Comparison of ENCODE assay signal across 18 cellular contexts in the genomic region with DNA sequence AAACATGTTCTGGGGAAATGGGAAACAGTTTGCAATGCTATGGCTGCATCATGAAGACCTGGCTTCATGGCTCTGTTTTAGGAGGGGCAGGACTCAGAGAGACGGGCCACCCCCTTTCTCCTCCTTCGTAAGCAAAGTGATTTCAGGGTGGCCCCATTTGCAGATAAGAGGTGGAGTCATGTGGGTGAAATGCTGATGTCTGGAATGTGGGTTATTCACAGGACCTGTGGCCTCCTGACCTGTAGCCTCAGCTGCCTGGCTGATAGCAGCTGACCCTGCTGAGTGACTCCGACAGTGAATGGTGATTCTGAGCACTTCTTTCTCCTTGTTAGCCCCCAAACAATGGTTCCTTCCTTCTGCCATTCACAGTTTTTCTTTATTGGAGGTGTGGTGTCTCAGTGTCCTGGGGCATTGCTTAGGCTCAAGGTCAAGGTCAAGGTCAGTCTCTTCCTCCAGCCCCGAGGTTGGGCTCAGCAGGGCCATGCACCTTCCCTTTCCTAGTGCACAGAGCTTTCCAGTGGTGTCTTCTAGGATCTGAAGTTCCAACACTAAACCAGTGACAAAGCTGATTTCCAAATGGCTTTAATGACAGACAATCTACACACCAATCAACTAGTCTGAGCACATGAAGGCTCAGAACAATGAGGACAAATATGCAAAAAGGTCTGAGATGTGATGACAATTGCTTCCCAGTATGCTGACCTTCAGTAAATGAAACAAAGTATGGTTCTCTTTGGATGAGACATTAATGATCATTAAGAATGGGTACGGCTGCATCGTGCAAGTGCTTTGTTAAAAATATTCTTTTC. TPM values are rescaled to one million over a fixed set of nuclear protein-coding genes. Genes with fewer than 3 reads are reported as not detected.
A peak's percentile ranks its signal among the peaks of the same experiment; 100 is the strongest.
DNase-seq lines count a peak whose midpoint lies in the region; ATAC-seq, FAIRE-seq and TF ChIP-seq lines count a peak whose summit lies in the region.
"Had no signal": no experiment of that assay in that cellular context is flagged by ENCODE, and none has a peak within 500 bp of the region (broad histone marks: within the 10 kb centered on the region; RNA-seq: fewer than 3 reads in every experiment).

No MANE protein-coding gene starts in this region.

- H3K9ac ChIP-seq in mammary epithelial cell (ENCODE audit: insufficient read depth, low read length): no peak overlapping the region
- H3K9ac ChIP-seq: neural progenitor cell had no signal

- peak overlapping the region; percentile 72 for H3K27ac ChIP-seq in RWPE1
- peak overlapping the region; percentile 52 for H3K27ac ChIP-seq in mammary epithelial cell (ENCODE audit: insufficient read depth, low read depth, low read length)
- H3K27ac ChIP-seq: gastroesophageal sphincter, neural progenitor cell, right atrium auricular region had no signal

- no peak for DNase-seq in natural killer cell treated with Interleukin-12 subunit alpha and Interleukin-12 subunit beta and Interleukin-15 and Interleukin-18, amount 100 ng/mL, for 72 hours (ENCODE audit: low spot score)
- DNase-seq in natural killer cell: no peak
- DNase-seq in RWPE1 (ENCODE audit: low spot score): no peak
- DNase-seq in mammary epithelial cell: no peak
- no peak for DNase-seq in type B pancreatic cell (ENCODE audit: extremely low spot score, unreplicated experiment)
- DNase-seq in NCI-H2107 (lab: John Stamatoyannopoulos, UW): no peak
- DNase-seq in GM19239 (ENCODE audit: insufficient read length, low spot score): no peak
- DNase-seq: activated CD8-positive, alpha-beta memory T cell treated with anti-CD3 and anti-CD28 coated beads for 24 hours; NCI-H1417 treated with DMSO at 0.1 percent for 48 hours; NCI-H2227 treated with DMSO at 0.1 percent for 48 hours; SHP77 treated with DMSO at 0.1 percent for 48 hours; stimulated activated CD4-positive, alpha-beta T cell treated with anti-CD3 and anti-CD28 coated beads, Interleukin-2, amount 100 ng/mL, for 24 hours had no signal

- in situ Hi-C loops in mammary epithelial cell (cut with MboI; ENCODE audit: low sequenced_read_pairs in 2 of 2): no loop called here

- no peak for FAIRE-seq in GM19239 (lab: Jason Lieb, UNC)
- FAIRE-seq: endometrium had no signal

- peaks cover 3 to 18% of the 10 kb centered on the region in 2 donors for H3K4me1 Mint-ChIP-seq in natural killer cell treated with Interleukin-12 subunit alpha and Interleukin-12 subunit beta and Interleukin-15 and Interleukin-18, amount 100 ng/mL, for 72 hours (ENCODE audit: low read depth in 2 of 2)
- H3K4me1 Mint-ChIP-seq in natural killer cell (no peaks in the 10 kb centered on the region), type B pancreatic cell (ENCODE audit: unreplicated experiment) (no peaks in the 10 kb centered on the region)
- H3K4me1 Mint-ChIP-seq: central memory CD8-positive, alpha-beta T cell had no signal

- peaks cover 11 to 24% of the 10 kb centered on the region in 2 donors for H3K27me3 Mint-ChIP-seq in natural killer cell treated with Interleukin-12 subunit alpha and Interleukin-12 subunit beta and Interleukin-15 and Interleukin-18, amount 100 ng/mL, for 72 hours
- H3K27me3 Mint-ChIP-seq in natural killer cell (ENCODE audit: low read depth in 2 of 2) (peaks cover 16 to 45% of the 10 kb centered on the region in 2 donors), type B pancreatic cell (peaks cover 9% of the 10 kb centered on the region)

- H4K20me1 ChIP-seq in mammary epithelial cell (ENCODE audit: insufficient read depth, low read length): no peaks in the 10 kb centered on the region

- WGBS in mammary epithelial cell (ENCODE audit: low coverage, missing lambda C conversion rate): 62% methylated on average over 6 of the region's 6 CpGs

- POLR2A ChIA-PET in RWPE1 (lab: Yijun Ruan, JAX; ENCODE audit: low non-redundant PET): no interaction called here

- H3K36me3 Mint-ChIP-seq in natural killer cell treated with Interleukin-12 subunit alpha and Interleukin-12 subunit beta and Interleukin-15 and Interleukin-18, amount 100 ng/mL, for 72 hours: peaks cover 34% of the 10 kb centered on the region
- peaks cover 9% of the 10 kb centered on the region for H3K36me3 Mint-ChIP-seq in natural killer cell
- H3K36me3 Mint-ChIP-seq in type B pancreatic cell: peaks cover 6% of the 10 kb centered on the region
- H3K36me3 Mint-ChIP-seq: neural progenitor cell had no signal

- peak overlapping the region; percentile 3 for H3K4me2 ChIP-seq in mammary epithelial cell (ENCODE audit: insufficient read depth, low read depth, low read length)
- H3K4me2 ChIP-seq: neural progenitor cell had no signal

- no peaks in the 10 kb centered on the region for H3K36me3 ChIP-seq in mammary epithelial cell (ENCODE audit: insufficient read depth, low read length)
- H3K36me3 ChIP-seq: gastroesophageal sphincter, neural progenitor cell, right atrium auricular region had no signal

- no peak overlapping the region for H2AFZ ChIP-seq in mammary epithelial cell (ENCODE audit: low read depth, low read length)
- H2AFZ ChIP-seq: neural progenitor cell had no signal

- TF ChIP-seq CTCF in natural killer cell (IDR thresholded peaks at IDR 0.05): no peak
- no peak for TF ChIP-seq CTCF in RWPE1 (conservative IDR thresholded peaks at IDR 0.05; ENCODE audit: low read depth)
- TF ChIP-seq CTCF in mammary epithelial cell (conservative IDR thresholded peaks at IDR 0.05 in 1 of 2, IDR thresholded peaks at IDR 0.05 in 1 of 2; ENCODE audit: extremely low read depth in 1 of 2, insufficient read depth in 1 of 2, low read depth in 1 of 2, low read length in 2 of 2): no peak
- no peak for TF ChIP-seq CTCF in type B pancreatic cell (conservative IDR thresholded peaks at IDR 0.05)

- H3K27ac Mint-ChIP-seq in natural killer cell treated with Interleukin-12 subunit alpha and Interleukin-12 subunit beta and Interleukin-15 and Interleukin-18, amount 100 ng/mL, for 72 hours: peak overlapping the region in 1 of 2 donors; percentile 72
- H3K27ac Mint-ChIP-seq in natural killer cell (no peak overlapping the region), type B pancreatic cell (peak overlapping the region; percentile 79)
- H3K27ac Mint-ChIP-seq: neural progenitor cell had no signal

- ATAC-seq in natural killer cell treated with Interleukin-12 subunit alpha and Interleukin-12 subunit beta and Interleukin-15 and Interleukin-18, amount 100 ng/mL, for 72 hours: no peak
- no peak for ATAC-seq in natural killer cell
- no peak for ATAC-seq in HG02623 (IDR thresholded peaks at IDR 0.05; ENCODE audit: unreplicated experiment)
- ATAC-seq: gastroesophageal sphincter had no signal

- no TSS peak for BruUV-seq in mammary epithelial cell (replicated peaks; lab: Mats Ljungman, UMichigan)

- CTCF ChIA-PET in RWPE1 (lab: Yijun Ruan, JAX) (no interaction called here), mammary epithelial cell (lab: Charles Lee; ENCODE audit: low non-redundant PET) (no interaction called here)

- H3K9me3 ChIP-seq in mammary epithelial cell (replicated peaks; ENCODE audit: insufficient read depth, low read length): peaks cover 4% of the 10 kb centered on the region

- H3K9me3 Mint-ChIP-seq in natural killer cell treated with Interleukin-12 subunit alpha and Interleukin-12 subunit beta and Interleukin-15 and Interleukin-18, amount 100 ng/mL, for 72 hours: peaks cover 8% of the 10 kb centered on the region
- H3K9me3 Mint-ChIP-seq in natural killer cell (peaks cover 6% of the 10 kb centered on the region in 2 donors), type B pancreatic cell (peaks cover 16% of the 10 kb centered on the region)

- dilution Hi-C loops in mammary epithelial cell (cut with HindIII; ENCODE audit: low sequenced_read_pairs): no loop called here

- H3K79me2 ChIP-seq in mammary epithelial cell (ENCODE audit: insufficient read depth, low read length): no peaks in the 10 kb centered on the region

- no peak overlapping the region for H3K4me3 ChIP-seq in mammary epithelial cell (replicated peaks in 1 of 3; ENCODE audit: insufficient read depth in 1 of 3, low read depth in 2 of 3, low read length in 3 of 3)
- H3K4me3 ChIP-seq: gastroesophageal sphincter, neural progenitor cell, right atrium auricular region had no signal

- intact Hi-C loops in natural killer cell (cut with micrococcal nuclease) (no loop called here), mammary epithelial cell (cut with micrococcal nuclease) (loop anchor here (1.0 to 2.0 kb wide), 2 partner anchors 50 to 94 kb away; partner anchors contain the start of gene ANKRD10)

- H3K4me3 Mint-ChIP-seq in natural killer cell treated with Interleukin-12 subunit alpha and Interleukin-12 subunit beta and Interleukin-15 and Interleukin-18, amount 100 ng/mL, for 72 hours: peak overlapping the region; percentile 4
- H3K4me3 Mint-ChIP-seq in natural killer cell: no peak overlapping the region
- no peak overlapping the region for H3K4me3 Mint-ChIP-seq in type B pancreatic cell
- H3K4me3 Mint-ChIP-seq: central memory CD8-positive, alpha-beta T cell; neural progenitor cell had no signal

- H3K27me3 ChIP-seq in mammary epithelial cell (ENCODE audit: insufficient read depth, low read length): no peaks in the 10 kb centered on the region
- H3K27me3 ChIP-seq: gastroesophageal sphincter, neural progenitor cell, right atrium auricular region had no signal

- H3K4me1 ChIP-seq in mammary epithelial cell (ENCODE audit: insufficient read depth, low read length): peaks cover 20% of the 10 kb centered on the region
- H3K4me1 ChIP-seq: gastroesophageal sphincter, neural progenitor cell, right atrium auricular region had no signal

RNA-seq across cellular contexts. Expression of gene ANKRD10, which starts 49.6 kb away (rescaled TPM):
- total RNA-seq in natural killer cell treated with Interleukin-12 subunit alpha and Interleukin-12 subunit beta and Interleukin-15 and Interleukin-18, amount 100 ng/mL, for 72 hours: 100 to 1,000 TPM in 1 of 2 donors, 10 to 100 TPM in 1; 95.5 to 137 TPM
- total RNA-seq in natural killer cell: 100 to 1,000 TPM; 173 to 221 (median 185) TPM
- total RNA-seq in mammary epithelial cell: 10 to 100 TPM; 45.3 to 50.3 TPM
- polyA plus RNA-seq in mammary epithelial cell: 18.3 TPM
- 15.6 TPM for polyA minus RNA-seq in mammary epithelial cell
- total RNA-seq in type B pancreatic cell (ENCODE audit: low replicate concordance): 87.9 and 142 TPM in 2 replicates
